16 cellular contexts compared by ENCODE assay signal in the genomic region with DNA sequence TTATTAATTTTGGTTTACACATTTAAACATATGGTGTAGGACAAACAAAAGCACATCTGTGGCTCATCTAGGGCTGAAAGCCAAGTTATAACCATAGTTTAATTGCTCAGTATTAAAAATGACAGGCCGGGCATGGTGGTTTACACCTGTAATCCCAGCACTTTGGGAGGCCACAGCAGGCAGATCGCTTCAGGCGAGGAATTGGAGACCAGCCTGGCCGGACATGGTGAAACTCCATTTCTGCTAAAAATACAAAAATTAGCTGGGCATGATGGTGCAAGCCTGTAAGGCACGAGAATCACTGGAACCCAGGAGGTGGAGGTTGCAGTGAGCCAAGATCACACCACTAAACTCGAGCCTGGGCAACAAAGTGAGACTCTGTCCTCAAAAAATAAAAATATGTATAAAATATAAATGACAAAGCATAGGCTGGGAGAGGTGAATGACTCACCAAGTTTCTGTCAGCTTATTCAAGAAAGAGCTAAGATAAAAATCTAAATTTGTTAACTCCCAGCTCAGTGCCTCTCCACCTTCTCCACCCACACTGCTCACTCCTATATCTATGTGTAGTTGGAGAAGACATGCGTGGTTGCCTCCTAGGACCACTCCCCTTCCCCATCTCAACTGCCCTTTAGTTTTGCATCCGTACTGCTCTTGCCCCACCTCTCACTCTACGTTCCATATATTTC.
DNase-seq lines count a peak whose midpoint lies in the region; ATAC-seq and TF ChIP-seq lines count a peak whose summit lies in the region.
"Had no signal": no experiment of that assay in that cellular context is flagged by ENCODE, and none has a peak within 500 bp of the region (broad histone marks: within the 10 kb centered on the region; RNA-seq: fewer than 3 reads in every experiment).

No MANE protein-coding gene starts in this region.

- 43% methylated on average over 7 of the region's 9 CpGs for WGBS in right lobe of liver (ENCODE audit: insufficient coverage, low coverage, low lambda C conversion rate, missing lambda C conversion rate)
- WGBS in esophagus muscularis mucosa = 78% methylated on average over 9 of the region's 9 CpGs

- peak; percentile 18 for DNase-seq in MCF 10A (ENCODE audit: unreplicated experiment)
- no peak for DNase-seq in breast epithelium (ENCODE audit: low spot score in 2 of 2)
- DNase-seq in amniotic epithelial cell (ENCODE audit: low read depth) = peak; percentile 22
- DNase-seq in fibroblast of the aortic adventitia (ENCODE audit: low read depth) = peak; percentile 34
- DNase-seq in progenitor cell of endocrine pancreas (ENCODE audit: low spot score, unreplicated experiment) = no peak
- DNase-seq in right lobe of liver = no peak
- DNase-seq in esophagus muscularis mucosa (ENCODE audit: extremely low spot score) = no peak
- DNase-seq: CD8-positive, alpha-beta memory T cell; H7; NCI-H1436 treated with DMSO at 0.1 percent for 48 hours; NCI-H2029 treated with DMSO at 0.1 percent for 48 hours; NCI-H2171 treated with DMSO at 0.1 percent for 48 hours; NCI-H748 treated with DMSO at 0.1 percent for 48 hours had no signal

- H3K27me3 ChIP-seq in breast epithelium = no peaks in the 10 kb centered on the region
- no peaks in the 10 kb centered on the region for H3K27me3 ChIP-seq in right lobe of liver
- no peaks in the 10 kb centered on the region for H3K27me3 ChIP-seq in esophagus muscularis mucosa

- intact Hi-C loops in MCF 10A (cut with micrococcal nuclease) (no loop called here), breast epithelium (cut with DNase I; ENCODE audit: low total_unique reads) (no loop called here), right lobe of liver (cut with DNase I) (no loop called here), esophagus muscularis mucosa (cut with DNase I) (no loop called here)

- no peak for TF ChIP-seq EP300 in esophagus muscularis mucosa (IDR thresholded peaks at IDR 0.05)

- POLR2A ChIA-PET in MCF 10A (lab: Yijun Ruan, JAX) = interaction anchor here (0.6 to 2.1 kb wide), 17 partner anchors 8 to 209 kb away, joined by 3 to 9 read pairs (median 4); no protein-coding TSS in a partner anchor

- no TSS peak for BruUV-seq in MCF 10A (replicated peaks; lab: Mats Ljungman, UMichigan)

- peak overlapping the region; percentile 62 for H3K27ac Mint-ChIP-seq in MCF 10A (ENCODE audit: low read depth, unreplicated experiment)
- no peak overlapping the region for H3K27ac Mint-ChIP-seq in progenitor cell of endocrine pancreas
- H3K27ac Mint-ChIP-seq: CD8-positive, alpha-beta memory T cell had no signal

- H3K4me3 Mint-ChIP-seq in MCF 10A (ENCODE audit: unreplicated experiment) (no peak overlapping the region), progenitor cell of endocrine pancreas (ENCODE audit: low read depth) (no peak overlapping the region)
- H3K4me3 Mint-ChIP-seq: CD8-positive, alpha-beta memory T cell had no signal

- H3K4me3 ChIP-seq in breast epithelium (no peak overlapping the region), fibroblast of the aortic adventitia (ENCODE audit: low read depth, low read length) (no peak overlapping the region), right lobe of liver (no peak overlapping the region), esophagus muscularis mucosa (no peak overlapping the region)

- H3K4me1 Mint-ChIP-seq in MCF 10A (ENCODE audit: insufficient read depth, unreplicated experiment) (peaks cover 34% of the 10 kb centered on the region), progenitor cell of endocrine pancreas (ENCODE audit: low read depth) (no peaks in the 10 kb centered on the region)
- H3K4me1 Mint-ChIP-seq: CD8-positive, alpha-beta memory T cell had no signal

- CTCF ChIA-PET in MCF 10A (lab: Yijun Ruan, JAX) = interaction anchor here (0.6 to 1.3 kb wide), 3 partner anchors 8 to 709 kb away, joined by 3 to 4 read pairs (median 4); no protein-coding TSS in a partner anchor

- ATAC-seq in right lobe of liver (no peak), GM19463 (IDR thresholded peaks at IDR 0.05; ENCODE audit: unreplicated experiment) (no peak)

- H3K27me3 Mint-ChIP-seq in MCF 10A (ENCODE audit: insufficient read depth, unreplicated experiment) (no peaks in the 10 kb centered on the region), progenitor cell of endocrine pancreas (peaks cover 3% of the 10 kb centered on the region)

- H3K36me3 ChIP-seq in breast epithelium (no peaks in the 10 kb centered on the region), right lobe of liver (no peaks in the 10 kb centered on the region), esophagus muscularis mucosa (no peaks in the 10 kb centered on the region)

- peaks cover 49% of the 10 kb centered on the region for H3K36me3 Mint-ChIP-seq in MCF 10A (ENCODE audit: insufficient read depth, unreplicated experiment)
- H3K36me3 Mint-ChIP-seq in progenitor cell of endocrine pancreas (ENCODE audit: insufficient read depth) = no peaks in the 10 kb centered on the region
- H3K36me3 Mint-ChIP-seq: CD8-positive, alpha-beta memory T cell had no signal

- TF ChIP-seq CTCF in MCF 10A (IDR thresholded peaks at IDR 0.05; ENCODE audit: unreplicated experiment) (no peak), breast epithelium (IDR thresholded peaks at IDR 0.05) (no peak), fibroblast of the aortic adventitia (IDR thresholded peaks at IDR 0.05; ENCODE audit: insufficient read depth, low read length) (no peak), progenitor cell of endocrine pancreas (IDR thresholded peaks at IDR 0.05; ENCODE audit: unreplicated experiment) (no peak), right lobe of liver (IDR thresholded peaks at IDR 0.05) (no peak), esophagus muscularis mucosa (IDR thresholded peaks at IDR 0.05) (no peak)

- TF ChIP-seq POLR2A in breast epithelium (IDR thresholded peaks at IDR 0.05) = no peak
- TF ChIP-seq POLR2A in right lobe of liver (IDR thresholded peaks at IDR 0.05) = no peak
- TF ChIP-seq POLR2A in esophagus muscularis mucosa (IDR thresholded peaks at IDR 0.05; ENCODE audit: low read depth) = no peak

- H3K9me3 Mint-ChIP-seq in MCF 10A (ENCODE audit: unreplicated experiment) (peaks cover 18% of the 10 kb centered on the region), progenitor cell of endocrine pancreas (ENCODE audit: low read depth) (peaks cover 20% of the 10 kb centered on the region)

- H3K9me3 ChIP-seq in breast epithelium = peaks cover 0 to 5% of the 10 kb centered on the region in 2 donors
- H3K9me3 ChIP-seq in right lobe of liver = peaks cover 0 to 2% (median 0%) of the 10 kb centered on the region in 4 donors
- H3K9me3 ChIP-seq in esophagus muscularis mucosa = no peaks in the 10 kb centered on the region

- H3K4me1 ChIP-seq in breast epithelium = no peaks in the 10 kb centered on the region
- H3K4me1 ChIP-seq in right lobe of liver = no peaks in the 10 kb centered on the region
- no peaks in the 10 kb centered on the region for H3K4me1 ChIP-seq in esophagus muscularis mucosa

- H3K27ac ChIP-seq in breast epithelium (no peak overlapping the region), right lobe of liver (no peak overlapping the region), esophagus muscularis mucosa (replicated peaks in 1 of 4) (no peak overlapping the region)
- H3K27ac ChIP-seq: 22Rv1, HL-60 had no signal

Comparison
In these comparisons a context has a peak if more than half of its experiments do, and no peak if none do; other contexts are left out.
1. DNase-seq: peak in MCF 10A (single experiment), amniotic epithelial cell (single experiment) and fibroblast of the aortic adventitia (single experiment); none in breast epithelium (0 of 2), progenitor cell of endocrine pancreas (single experiment), right lobe of liver (0 of 3) and esophagus muscularis mucosa (single experiment).